Comparison of ENCODE assay signal across 10 cellular contexts in genomic region chr1:231584117-231584516, GRCh38. TPM values are rescaled to one million over a fixed set of nuclear protein-coding genes. Genes with fewer than 3 reads are reported as not detected.
A peak's percentile ranks its signal among the peaks of the same experiment; 100 is the strongest.
DNase-seq lines count a peak whose midpoint lies in the region; ATAC-seq, FAIRE-seq and TF ChIP-seq lines count a peak whose summit lies in the region.
"Had no signal": no experiment of that assay in that cellular context is flagged by ENCODE, and none has a peak within 500 bp of the region (broad histone marks: within the 10 kb centered on the region; RNA-seq: fewer than 3 reads in every experiment).

No MANE protein-coding gene starts in this region.

- no peaks in the 10 kb centered on the region for H3K4me1 Mint-ChIP-seq in CD8-positive, alpha-beta T cell (ENCODE audit: low read depth)

- CTCF ChIA-PET in K562 (lab: Yijun Ruan, JAX; ENCODE audit: low intra/inter-chr PET ratio), result interaction anchor here (2.7 kb wide), 1 partner anchor 226 kb away, joined by 18 read pairs; no protein-coding TSS in a partner anchor
- CTCF ChIA-PET in CD8-positive, alpha-beta T cell (lab: Charles Lee), result interaction anchor here (0.7 kb wide), 1 partner anchor 10 kb away, joined by 3 read pairs; no protein-coding TSS in a partner anchor

- TF ChIP-seq CTCF in NB4 (IDR thresholded peaks at IDR 0.05; ENCODE audit: low read depth, low read length) (peak; percentile 10), K562 (IDR thresholded peaks at IDR 0.05 in 2 of 3, conservative IDR thresholded peaks at IDR 0.05 in 1 of 3; ENCODE audit: insufficient read depth in 2 of 3, low read depth in 1 of 3, low read length in 3 of 3) (peak in 2 of 3 experiments; percentile 51 to 73; a peak in 4 of 6 replicates)
- no peak for TF ChIP-seq CTCF in CD8-positive, alpha-beta T cell (IDR thresholded peaks at IDR 0.05)

- H3K27me3 ChIP-seq in K562 (ENCODE audit: control insufficient read depth in 2 of 2, insufficient read depth in 2 of 2, low read length in 2 of 2), result no peaks in the 10 kb centered on the region
- H3K27me3 ChIP-seq in CD8-positive, alpha-beta T cell (ENCODE audit: insufficient read depth, low read length), result no peaks in the 10 kb centered on the region
- H3K27me3 ChIP-seq: body of pancreas had no signal

- H4K20me1 ChIP-seq in K562 (replicated peaks; ENCODE audit: control insufficient read depth, insufficient read depth, low read length), result no peaks in the 10 kb centered on the region

- ATAC-seq in K562 (peak; percentile 88), HG03139 (IDR thresholded peaks at IDR 0.05; ENCODE audit: unreplicated experiment) (no peak)
- ATAC-seq in CD8-positive, alpha-beta T cell, result no peak
- ATAC-seq: body of pancreas had no signal

- peak; percentile 69 to 93 for TF ChIP-seq RAD21 in K562 (CRISPR knock-in tag; conservative IDR thresholded peaks at IDR 0.05 in 1 of 2, IDR thresholded peaks at IDR 0.05 in 1 of 2)

- peak; percentile 61 for DNase-seq in NCI-H2107 treated with DMSO at 0.1 percent for 48 hours (lab: John Stamatoyannopoulos, UW; ENCODE audit: unreplicated experiment)
- no peak for DNase-seq in NCI-H2107 (lab: John Stamatoyannopoulos, UW)
- DNase-seq in NB4 (ENCODE audit: low read depth), result peak; percentile 52
- DNase-seq in K562 (ENCODE audit: extremely low read depth in 1 of 4, low spot score in 3 of 4), result peak in 2 of 4 experiments; percentile 46 to 68
- DNase-seq in pons (ENCODE audit: low spot score), result peak; percentile 56
- no peak for DNase-seq in CD8-positive, alpha-beta T cell
- no peak for DNase-seq in activated naive CD4-positive, alpha-beta T cell treated with anti-CD3 and anti-CD28 coated beads, Interleukin-2, amount 50 U/mL, for 16 hours

- no peaks in the 10 kb centered on the region for H3K27me3 Mint-ChIP-seq in CD8-positive, alpha-beta T cell (ENCODE audit: low read depth)
- H3K27me3 Mint-ChIP-seq: B cell had no signal

- H3K9me1 ChIP-seq in K562 (ENCODE audit: control insufficient read depth, insufficient read depth, low read length), result no peaks in the 10 kb centered on the region

- no peak overlapping the region for H3K9ac ChIP-seq in K562 (ENCODE audit: insufficient read depth in 1 of 2, low read depth in 2 of 2, low read length in 2 of 2)

- in situ Hi-C loops in K562 (cut with MboI), result no loop called here

- FAIRE-seq in K562 (lab: Jason Lieb, UNC), result peak; percentile 37

- WGBS in K562 (ENCODE audit: insufficient coverage, low coverage, missing lambda C conversion rate), result 5% methylated on average over 3 of the region's 3 CpGs

- H3K4me2 ChIP-seq in K562 (ENCODE audit: insufficient read depth, low read length), result no peak overlapping the region

- 0 out of 2 replicates have a peak, but pooled peaks have one; percentile 11 for TF ChIP-seq EP300 in K562 (IDR thresholded peaks at IDR 0.05; ENCODE audit: low read length)

- no peak overlapping the region for H3K27ac ChIP-seq in K562 (ENCODE audit: extremely low read depth, low read depth, low read length)
- no peak overlapping the region for H3K27ac ChIP-seq in CD8-positive, alpha-beta T cell (ENCODE audit: low read depth, low read length)
- H3K27ac ChIP-seq: body of pancreas had no signal

- POLR2A ChIA-PET in K562 (lab: Yijun Ruan, JAX), result interaction anchor here (0.5 to 1.2 kb wide), 7 partner anchors 9 to 963 kb away, joined by 3 to 5 read pairs (median 3); no protein-coding TSS in a partner anchor
- POLR2A ChIA-PET in CD8-positive, alpha-beta T cell (lab: Charles Lee), result no interaction called here

- BruUV-seq in K562 (replicated peaks; lab: Mats Ljungman, UMichigan), result no TSS peak

- no peak overlapping the region for H3K27ac Mint-ChIP-seq in CD8-positive, alpha-beta T cell
- H3K27ac Mint-ChIP-seq: B cell had no signal

- H3K4me1 ChIP-seq in K562 (replicated peaks in 1 of 2; ENCODE audit: control insufficient read depth in 2 of 2, insufficient read depth in 2 of 2, low read length in 2 of 2), result no peaks in the 10 kb centered on the region; a peak in 1 of 5 replicates
- H3K4me1 ChIP-seq in CD8-positive, alpha-beta T cell (ENCODE audit: insufficient read depth, low read length), result no peaks in the 10 kb centered on the region
- H3K4me1 ChIP-seq: body of pancreas had no signal

- no peak overlapping the region for H2AFZ ChIP-seq in K562 (ENCODE audit: low read depth, low read length)

- H3K9me3 ChIP-seq in K562 (replicated peaks; ENCODE audit: control insufficient read depth, insufficient read depth, low read depth, low read length), result no peaks in the 10 kb centered on the region
- H3K9me3 ChIP-seq in CD8-positive, alpha-beta T cell (ENCODE audit: low read length), result no peaks in the 10 kb centered on the region
- H3K9me3 ChIP-seq: body of pancreas had no signal

- no peak overlapping the region for H3K4me3 Mint-ChIP-seq in CD8-positive, alpha-beta T cell
- H3K4me3 Mint-ChIP-seq: B cell had no signal

- no peaks in the 10 kb centered on the region for H3K9me3 Mint-ChIP-seq in CD8-positive, alpha-beta T cell

- H3K36me3 Mint-ChIP-seq in CD8-positive, alpha-beta T cell, result no peaks in the 10 kb centered on the region

- H3K79me2 ChIP-seq in K562 (ENCODE audit: control insufficient read depth, insufficient read depth, low read length), result no peaks in the 10 kb centered on the region

- intact Hi-C loops in K562 (cut with micrococcal nuclease), result loop anchor here (1.0 to 5.0 kb wide), 3 partner anchors 102 to 227 kb away; partner anchors contain the start of gene EGLN1
- intact Hi-C loops in CD8-positive, alpha-beta T cell (cut with DNase I, micrococcal nuclease), result no loop called here

- no peaks in the 10 kb centered on the region for H3K36me3 ChIP-seq in K562 (ENCODE audit: control insufficient read depth, insufficient read depth, low read length)
- no peaks in the 10 kb centered on the region for H3K36me3 ChIP-seq in CD8-positive, alpha-beta T cell (ENCODE audit: insufficient read depth, low read length)

- TF ChIP-seq POLR2A in NB4 (IDR thresholded peaks at IDR 0.05; ENCODE audit: extremely low read depth, insufficient read length) (no peak), K562 (conservative IDR thresholded peaks at IDR 0.05) (no peak)

- no peak overlapping the region for H3K4me3 ChIP-seq in NB4 (ENCODE audit: low read depth, low read length)
- H3K4me3 ChIP-seq in K562, result no peak overlapping the region
- H3K4me3 ChIP-seq in CD8-positive, alpha-beta T cell (ENCODE audit: low read depth, low read length), result no peak overlapping the region
- H3K4me3 ChIP-seq: body of pancreas had no signal

TF ChIP-seq in K562, 482 proteins besides CTCF, POLR2A, EP300 and RAD21 (continues in another document):
- TF ChIP-seq FOSL1 (tag; conservative IDR thresholded peaks at IDR 0.05), result peak; percentile 39; the same call in 1 of the 2 replicates
- 0 out of 4 replicates have a peak, but pooled peaks of 1 of the 2 experiments have one; percentile 25 for TF ChIP-seq MLLT1 (IDR thresholded peaks at IDR 0.05)

RNA-seq across cellular contexts. Expression of gene DISC1, which starts 42.5 kb away (rescaled TPM):
- 0.37 and 0.74 TPM in 2 replicates for total RNA-seq in K562 (2011; cell fraction: chromatin; rRNA removed; ENCODE audit: low replicate concordance)
- 0.17 and 0.26 TPM in 2 replicates for total RNA-seq in K562 (2011; cell fraction: nucleolus; rRNA removed)
- total RNA-seq in K562 (2011; cell fraction: nucleoplasm; rRNA removed), result 0.15 and 0.31 TPM in 2 replicates
- total RNA-seq in K562 (2014; rRNA removed) (0.04 and 0.09 TPM in 2 replicates), K562 (2014; rRNA removed; fragmentation: Illumina TruSeq; extraction: Trizol) (0.10 and 0.11 TPM in 2 replicates), K562 (2015; rRNA removed; fragmentation: Illumina TruSeq; extraction: Trizol) (0.07 and 0.08 TPM in 2 replicates), K562 (2021) (0.09 and 0.16 TPM in 2 replicates)
- polyA plus RNA-seq in K562 (2011; rRNA removed) (0.08 TPM in 2 replicates), K562 (2014; fragmentation: Illumina TruSeq; extraction: Trizol) (0.01 and 0.03 TPM in 2 replicates), K562 (2014; fragmentation: Nextera tagmentation; extraction: Ambion mirVana) (under 1 TPM in 1 of 2 experiments, not detected in 1; 0.01 TPM), K562 (2014; rRNA removed) (0.03 TPM in 1 of 2 replicates, not detected in the other)
- polyA plus RNA-seq in K562 (2011; cell fraction: cytosol; rRNA removed), result 0.04 TPM in 1 of 2 replicates, not detected in the other
- 0.10 and 0.33 TPM in 2 replicates for polyA plus RNA-seq in K562 (2011; cell fraction: nucleus; rRNA removed)
- polyA plus RNA-seq in K562 (2012), result 0.05 and 0.33 TPM in 2 replicates
- 0.18 TPM in 2 replicates for polyA minus RNA-seq in K562 (2011; rRNA and poly(A)+ RNA removed)
- not detected in 2 replicates for polyA minus RNA-seq in K562 (2011; cell fraction: cytosol; rRNA and poly(A)+ RNA removed)
- polyA minus RNA-seq in K562 (2011; cell fraction: nucleus; rRNA and poly(A)+ RNA removed), result 0.27 and 1.00 TPM in 2 replicates
- total RNA-seq in CD8-positive, alpha-beta T cell, result 10 to 100 TPM in 1 of 2 experiments, 1 to 10 TPM in 1; 9.6 to 10.1 TPM

RNA-seq across cellular contexts. Expression of gene TSNAX, which starts 55.6 kb away (rescaled TPM):
- 41.7 and 75.4 TPM in 2 replicates for total RNA-seq in K562 (2011; cell fraction: chromatin; rRNA removed; ENCODE audit: low replicate concordance)
- total RNA-seq in K562 (2011; cell fraction: nucleolus; rRNA removed), result 21.2 and 22.3 TPM in 2 replicates
- total RNA-seq in K562 (2011; cell fraction: nucleoplasm; rRNA removed), result 32.4 and 40.6 TPM in 2 replicates
- total RNA-seq in K562 (2014; rRNA removed), result 31.3 and 33.8 TPM in 2 replicates
- 102 and 117 TPM in 2 replicates for total RNA-seq in K562 (2014; rRNA removed; fragmentation: Illumina TruSeq; extraction: Trizol)
- total RNA-seq in K562 (2015; rRNA removed; fragmentation: Illumina TruSeq; extraction: Trizol), result 67.8 and 73.0 TPM in 2 replicates
- total RNA-seq in K562 (2021), result 51.7 and 54.3 TPM in 2 replicates
- 46.1 and 61.2 TPM in 2 replicates for polyA plus RNA-seq in K562 (2011; rRNA removed)
- 11.2 and 18.7 TPM in 2 replicates for polyA plus RNA-seq in K562 (2011; cell fraction: cytosol; rRNA removed)
- polyA plus RNA-seq in K562 (2011; cell fraction: nucleus; rRNA removed), result 10.7 and 14.4 TPM in 2 replicates
- polyA plus RNA-seq in K562 (2012), result 45.5 and 52.4 TPM in 2 replicates
- polyA plus RNA-seq in K562 (2014; fragmentation: Illumina TruSeq; extraction: Trizol), result 54.4 and 57.9 TPM in 2 replicates
- 10 to 100 TPM; 77.3 to 82.4 TPM for polyA plus RNA-seq in K562 (2014; fragmentation: Nextera tagmentation; extraction: Ambion mirVana)
- polyA plus RNA-seq in K562 (2014; rRNA removed), result 40.9 and 48.5 TPM in 2 replicates
- 157 and 166 TPM in 2 replicates for polyA minus RNA-seq in K562 (2011; rRNA and poly(A)+ RNA removed)
- 25.9 and 29.5 TPM in 2 replicates for polyA minus RNA-seq in K562 (2011; cell fraction: cytosol; rRNA and poly(A)+ RNA removed)
- 23.6 and 55.8 TPM in 2 replicates for polyA minus RNA-seq in K562 (2011; cell fraction: nucleus; rRNA and poly(A)+ RNA removed)
- 10 to 100 TPM; 19.7 to 21.7 TPM for total RNA-seq in CD8-positive, alpha-beta T cell

Comparison
In these comparisons a context has a peak if more than half of its experiments do, and no peak if none do; other contexts are left out.
1. DNase-seq: peak in NCI-H2107 treated with DMSO at 0.1 percent for 48 hours (single experiment), NB4 (single experiment) and pons (single experiment); none in NCI-H2107 (single experiment), CD8-positive, alpha-beta T cell (0 of 7) and activated naive CD4-positive, alpha-beta T cell treated with anti-CD3 and anti-CD28 coated beads, Interleukin-2, amount 50 U/mL, for 16 hours (single experiment).
2. RNA of gene DISC1, which starts 42.5 kb away (total RNA-seq): 9.6 to 10.1 TPM in CD8-positive, alpha-beta T cell; 0.04 to 0.74 TPM in K562; every median in the first group is over 4 times any median in the second.